ENCODE assay signal across 8 cellular contexts in genomic region chr2:53768233-53768542, GRCh38. TPM values are rescaled to one million over a fixed set of nuclear protein-coding genes. Genes with fewer than 3 reads are reported as not detected.
DNase-seq lines count a peak whose midpoint lies in the region; ATAC-seq and TF ChIP-seq lines count a peak whose summit lies in the region.

No MANE protein-coding gene starts in this region.

- peak overlapping the region; percentile 71 for H3K4me3 ChIP-seq in CD8-positive, alpha-beta T cell (ENCODE audit: low read depth, low read length)
- H3K4me3 ChIP-seq in Panc1 (ENCODE audit: low read depth in 2 of 2, low read length in 2 of 2) (peak overlapping the region; percentile 75 to 82), aorta (ENCODE audit: low read length in 2 of 2) (peak overlapping the region; percentile 78 to 84)

- POLR2A ChIA-PET in CD8-positive, alpha-beta T cell (lab: Charles Lee) = interaction anchor here (0.7 to 2.7 kb wide), 7 partner anchors 11 to 1850 kb away, joined by 3 to 28 read pairs (median 3); partner anchors contain the start of genes ASB3, ERLEC1 and PPP4R3B
- POLR2A ChIA-PET in Panc1 (lab: Charles Lee) = interaction anchor here (0.6 kb wide), 2 partner anchors 11 to 381 kb away, joined by 3 to 4 read pairs; no protein-coding TSS in a partner anchor

- TF ChIP-seq CTCF in CD8-positive, alpha-beta T cell (IDR thresholded peaks at IDR 0.05) = no peak
- TF ChIP-seq CTCF in Panc1 (IDR thresholded peaks at IDR 0.05) = no peak

- DNase-seq in CD8-positive, alpha-beta T cell = peak in 1 of 7 experiments; percentile 45
- DNase-seq in Panc1 (ENCODE audit: low read depth, low spot score) (no peak), midbrain (lab: John Stamatoyannopoulos, UW) (peak; percentile 56), aorta (no peak), DMS114 treated with DMSO at 0.1 percent for 48 hours (lab: John Stamatoyannopoulos, UW; ENCODE audit: unreplicated experiment) (no peak)

- no TSS peak for BruUV-seq in Panc1 (replicated peaks; lab: Mats Ljungman, UMichigan)

- H3K4me3 Mint-ChIP-seq in CD8-positive, alpha-beta T cell = peak overlapping the region; percentile 92
- peak overlapping the region; percentile 91 for H3K4me3 Mint-ChIP-seq in dendritic cell treated with granulocyte-macrophage colony-stimulating factor and Interleukin-4, amounts not matched to agents 40 ng/mL and 50 ng/mL, for 4 days

- H3K4me1 ChIP-seq in CD8-positive, alpha-beta T cell (ENCODE audit: insufficient read depth, low read length) = peaks cover 9% of the 10 kb centered on the region
- peaks cover 12% of the 10 kb centered on the region for H3K4me1 ChIP-seq in Panc1 (ENCODE audit: control insufficient read depth, insufficient read depth, low read length)
- H3K4me1 ChIP-seq in aorta (ENCODE audit: control insufficient read depth in 1 of 2, insufficient read depth in 2 of 2, low read length in 2 of 2) = peaks cover 0 to 4% of the 10 kb centered on the region in 2 donors

- peak overlapping the region; percentile 93 for H3K27ac Mint-ChIP-seq in CD8-positive, alpha-beta T cell
- H3K27ac Mint-ChIP-seq in dendritic cell treated with granulocyte-macrophage colony-stimulating factor and Interleukin-4, amounts not matched to agents 40 ng/mL and 50 ng/mL, for 4 days = peak overlapping the region; percentile 86

- H3K4me1 Mint-ChIP-seq in CD8-positive, alpha-beta T cell (ENCODE audit: low read depth) = peaks cover 29% of the 10 kb centered on the region
- H3K4me1 Mint-ChIP-seq in dendritic cell treated with granulocyte-macrophage colony-stimulating factor and Interleukin-4, amounts not matched to agents 40 ng/mL and 50 ng/mL, for 4 days (ENCODE audit: low read depth) = peaks cover 6% of the 10 kb centered on the region

- peaks cover 21% of the 10 kb centered on the region for H3K36me3 Mint-ChIP-seq in CD8-positive, alpha-beta T cell
- peaks cover 29% of the 10 kb centered on the region for H3K36me3 Mint-ChIP-seq in dendritic cell treated with granulocyte-macrophage colony-stimulating factor and Interleukin-4, amounts not matched to agents 40 ng/mL and 50 ng/mL, for 4 days (ENCODE audit: low read depth)

- no peaks in the 10 kb centered on the region for H3K36me3 ChIP-seq in CD8-positive, alpha-beta T cell (ENCODE audit: insufficient read depth, low read length)
- no peaks in the 10 kb centered on the region for H3K36me3 ChIP-seq in Panc1 (ENCODE audit: control insufficient read depth, insufficient read depth, low read length)
- peaks cover 0 to under 1% of the 10 kb centered on the region in 2 donors for H3K36me3 ChIP-seq in aorta (ENCODE audit: control insufficient read depth in 1 of 2, insufficient read depth in 2 of 2, low read length in 1 of 2)

- in situ Hi-C loops in Panc1 (cut with HindIII; ENCODE audit: low pct_unique_long_range_greater_than_20kb, low sequenced_read_pairs) = no loop called here

- no peaks in the 10 kb centered on the region for H3K27me3 ChIP-seq in CD8-positive, alpha-beta T cell (ENCODE audit: insufficient read depth, low read length)
- H3K27me3 ChIP-seq in Panc1 (ENCODE audit: control insufficient read depth, insufficient read depth, low read length) = no peaks in the 10 kb centered on the region
- H3K27me3 ChIP-seq in aorta (ENCODE audit: control insufficient read depth in 1 of 2, insufficient read depth in 2 of 2, low read length in 1 of 2) = no peaks in the 10 kb centered on the region

- no peak for ATAC-seq in CD8-positive, alpha-beta T cell
- ATAC-seq in GM18907 (IDR thresholded peaks at IDR 0.05; ENCODE audit: unreplicated experiment) (peak; percentile 62), HG03103 (IDR thresholded peaks at IDR 0.05; ENCODE audit: low read depth, unreplicated experiment) (peak; percentile 38), Panc1 (peak; percentile 88), aorta (ENCODE audit: low FRiP score) (no peak)

- H3K9me3 ChIP-seq in CD8-positive, alpha-beta T cell (ENCODE audit: low read length) = no peaks in the 10 kb centered on the region
- no peaks in the 10 kb centered on the region for H3K9me3 ChIP-seq in Panc1 (ENCODE audit: control insufficient read depth, insufficient read depth, low read depth, low read length)
- H3K9me3 ChIP-seq in aorta (ENCODE audit: control insufficient read depth, low read length) = no peaks in the 10 kb centered on the region

- WGBS in aorta, 2 donors = 1% methylated on average over 12 of the region's 12 CpGs

- H3K9me3 Mint-ChIP-seq in CD8-positive, alpha-beta T cell = no peaks in the 10 kb centered on the region
- no peaks in the 10 kb centered on the region for H3K9me3 Mint-ChIP-seq in dendritic cell treated with granulocyte-macrophage colony-stimulating factor and Interleukin-4, amounts not matched to agents 40 ng/mL and 50 ng/mL, for 4 days

- no peaks in the 10 kb centered on the region for H3K27me3 Mint-ChIP-seq in CD8-positive, alpha-beta T cell (ENCODE audit: low read depth)
- H3K27me3 Mint-ChIP-seq in dendritic cell treated with granulocyte-macrophage colony-stimulating factor and Interleukin-4, amounts not matched to agents 40 ng/mL and 50 ng/mL, for 4 days = no peaks in the 10 kb centered on the region

- CTCF ChIA-PET in CD8-positive, alpha-beta T cell (lab: Charles Lee) = interaction anchor here (1.5 to 2.0 kb wide), 2 partner anchors 11 to 33 kb away, joined by 4 to 7 read pairs; no protein-coding TSS in a partner anchor
- CTCF ChIA-PET in Panc1 (lab: Charles Lee) = no interaction called here

- H3K27ac ChIP-seq in CD8-positive, alpha-beta T cell (ENCODE audit: low read depth, low read length) = peak overlapping the region; percentile 70
- H3K27ac ChIP-seq in Panc1 (ENCODE audit: low read length) (peak overlapping the region; percentile 90), aorta (ENCODE audit: low read depth in 1 of 2, low read length in 2 of 2) (no peak overlapping the region)

- intact Hi-C loops in CD8-positive, alpha-beta T cell (cut with DNase I, micrococcal nuclease) = loop anchor here (5.0 to 10.0 kb wide), 6 partner anchors 204 to 1849 kb away; partner anchors contain the start of genes CLHC1 (in 2 of the 2), RPS27A (in 2 of the 2), EML6 (in 1 of the 2) and PPP4R3B (in 1 of the 2)
- intact Hi-C loops in Panc1 (cut with micrococcal nuclease; ENCODE audit: unreplicated experiment) (no loop called here), aorta (cut with DNase I) (no loop called here)
- intact Hi-C loops in dendritic cell treated with granulocyte-macrophage colony-stimulating factor and Interleukin-4, amounts not matched to agents 40 ng/mL and 50 ng/mL, for 4 days (cut with micrococcal nuclease) = loop anchor here (10.0 kb wide), 1 partner anchor 347 kb away; the partner anchor contains the start of gene ACYP2

RNA-seq across cellular contexts. Expression of gene CHAC2, which starts 0.6 kb away (rescaled TPM):
- 1 to 10 TPM in 1 of 2 experiments, under 1 TPM in 1; 0.87 to 1.0 TPM for total RNA-seq in CD8-positive, alpha-beta T cell
- total RNA-seq in Panc1 (2021; ENCODE audit: unreplicated experiment) (7.6 TPM), aorta (1 to 10 TPM in 1 of 2 donors, under 1 TPM in 1; 0.75 to 1.3 TPM)
- polyA plus RNA-seq in Panc1 (2012; ENCODE audit: insufficient read length) = 2.6 TPM
- 1 to 10 TPM in 1 of 2 donors, under 1 TPM in 1; 0.61 to 5.5 TPM for polyA plus RNA-seq in aorta

RNA-seq across cellular contexts. Expression of gene ASB3, which starts 18.6 kb away (rescaled TPM):
- 10 to 100 TPM; 25.0 to 26.2 TPM for total RNA-seq in CD8-positive, alpha-beta T cell
- total RNA-seq in Panc1 (2021; ENCODE audit: unreplicated experiment) (12.9 TPM), aorta (10 to 100 TPM; 14.4 to 26.7 TPM)
- polyA plus RNA-seq in Panc1 (2012; ENCODE audit: insufficient read length) = 8.2 TPM
- polyA plus RNA-seq in aorta = 10 to 100 TPM in 1 of 2 donors, 1 to 10 TPM in 1; 3.6 to 11.3 TPM

RNA-seq across cellular contexts. Expression of gene ERLEC1, which starts 18.7 kb away (rescaled TPM):
- 10 to 100 TPM; 24.1 to 27.1 TPM for total RNA-seq in CD8-positive, alpha-beta T cell
- total RNA-seq in Panc1 (2021; ENCODE audit: unreplicated experiment) = 43.9 TPM
- polyA plus RNA-seq in Panc1 (2012; ENCODE audit: insufficient read length) = 27.7 TPM
- total RNA-seq in aorta = 10 to 100 TPM; 54.3 to 55.0 TPM
- 10 to 100 TPM; 58.2 to 66.8 TPM for polyA plus RNA-seq in aorta

Comparison
In these comparisons a context has a peak if more than half of its experiments do, and no peak if none do; other contexts are left out.
1. ATAC-seq: peak in GM18907 (single experiment), HG03103 (single experiment) and Panc1 (single experiment); none in CD8-positive, alpha-beta T cell (single experiment) and aorta (single experiment).
2. H3K27ac ChIP-seq: peak in CD8-positive, alpha-beta T cell (single experiment) and Panc1 (single experiment); none in aorta (0 of 2).
3. intact Hi-C loops: an anchor here in CD8-positive, alpha-beta T cell (5.0 to 10.0 kb wide) and dendritic cell treated with granulocyte-macrophage colony-stimulating factor and Interleukin-4, amounts not matched to agents 40 ng/mL and 50 ng/mL, for 4 days (10.0 kb wide); none called in Panc1 and aorta.
4. Peak in every context shown above with its lines, with median percentiles within 50 percentile points of each other: H3K4me3 ChIP-seq.